In the genomic region with DNA sequence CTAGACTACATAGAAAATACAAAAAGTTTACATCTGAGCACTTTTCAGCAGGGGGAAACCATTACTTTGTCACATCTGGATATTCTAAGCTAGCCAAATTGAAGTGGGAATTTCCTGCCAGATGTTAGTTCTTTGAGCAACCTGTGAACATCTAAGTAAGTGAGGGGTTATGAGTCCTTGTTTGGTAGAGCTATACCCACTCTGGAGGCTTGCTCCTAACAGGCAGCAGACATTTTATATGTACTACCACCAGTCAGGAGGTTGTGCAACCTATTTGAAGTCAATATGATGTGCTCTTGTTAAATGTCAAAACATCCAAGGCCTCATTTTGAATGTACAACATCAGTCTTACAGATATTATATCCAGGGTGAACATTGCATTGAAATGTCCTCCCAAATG, we compare ENCODE assay signal across 16 cellular contexts.
DNase-seq lines count a peak whose midpoint lies in the region; ATAC-seq and TF ChIP-seq lines count a peak whose summit lies in the region.
"Had no signal": no experiment of that assay in that cellular context is flagged by ENCODE, and none has a peak within 500 bp of the region (broad histone marks: within the 10 kb centered on the region; RNA-seq: fewer than 3 reads in every experiment).

No MANE protein-coding gene starts in this region.

- no peaks in the 10 kb centered on the region for H4K20me1 ChIP-seq in OCI-LY3 (ENCODE audit: insufficient read depth, low read length)

- H3K36me3 ChIP-seq in OCI-LY3 (replicated peaks; ENCODE audit: low read depth, low read length) (no peaks in the 10 kb centered on the region), breast epithelium (no peaks in the 10 kb centered on the region)
- H3K36me3 ChIP-seq: adrenal gland had no signal

- peaks cover 33 to 48% of the 10 kb centered on the region in 2 donors for H3K36me3 Mint-ChIP-seq in stimulated activated naive B cell treated with anti-CD40 and anti-IgM and Interleukin-4, amounts not matched to agents 10 μg/mL and 1 μg/mL and 100 μg/mL, for 72 hours

- no peaks in the 10 kb centered on the region for H3K79me2 ChIP-seq in OCI-LY3 (ENCODE audit: low read length)

- no peaks in the 10 kb centered on the region for H3K27me3 ChIP-seq in OCI-LY3 (ENCODE audit: low read depth, low read length)
- no peaks in the 10 kb centered on the region for H3K27me3 ChIP-seq in breast epithelium
- H3K27me3 ChIP-seq: adrenal gland had no signal

- no peak overlapping the region for H2AFZ ChIP-seq in OCI-LY3 (ENCODE audit: low read depth, low read length)

- peaks cover 21 to 46% of the 10 kb centered on the region in 2 donors for H3K4me1 Mint-ChIP-seq in stimulated activated naive B cell treated with anti-CD40 and anti-IgM and Interleukin-4, amounts not matched to agents 10 μg/mL and 1 μg/mL and 100 μg/mL, for 72 hours

- no peak overlapping the region for H3K4me3 Mint-ChIP-seq in stimulated activated naive B cell treated with anti-CD40 and anti-IgM and Interleukin-4, amounts not matched to agents 10 μg/mL and 1 μg/mL and 100 μg/mL, for 72 hours
- H3K4me3 Mint-ChIP-seq: activated CD4-positive, alpha-beta T cell treated with anti-CD3 and anti-CD28 coated beads, Interleukin-2, amount 10 ng/mL, durations not matched to agents 7 days and 5 days had no signal

- TF ChIP-seq POLR2A in breast epithelium (IDR thresholded peaks at IDR 0.05) = no peak

- DNase-seq in SHP77 treated with DMSO at 0.1 percent for 48 hours (lab: John Stamatoyannopoulos, UW) (peak; percentile 1), SHP77 (lab: John Stamatoyannopoulos, UW) (no peak), fibroblast of the conjunctiva (ENCODE audit: low read depth) (peak; percentile 26), breast epithelium (ENCODE audit: low spot score in 2 of 2) (no peak)
- no peak for DNase-seq in stimulated activated naive B cell treated with anti-CD40 and anti-IgM and Interleukin-4, amounts not matched to agents 10 μg/mL and 1 μg/mL and 100 μg/mL, for 72 hours
- no peak for DNase-seq in central memory CD4-positive, alpha-beta T cell
- DNase-seq: activated CD4-positive, alpha-beta T cell treated with anti-CD3 and anti-CD28 coated beads, Interleukin-2, amount 10 ng/mL, durations not matched to agents 7 days and 5 days; activated CD8-positive, alpha-beta memory T cell treated with anti-CD3 and anti-CD28 coated beads, Interleukin-2, amount 50 U/mL, for 4 hours; activated effector memory CD4-positive, alpha-beta T cell treated with anti-CD3 and anti-CD28 coated beads, Interleukin-2, amount 50 U/mL, for 16 hours; adrenal gland; glutamatergic neuron; left colon; NCI-H2171 had no signal

- no peak for TF ChIP-seq CTCF in OCI-LY3 (IDR thresholded peaks at IDR 0.05; ENCODE audit: low read depth, low read length)
- no peak for TF ChIP-seq CTCF in breast epithelium (IDR thresholded peaks at IDR 0.05)

- H3K27ac Mint-ChIP-seq in stimulated activated naive B cell treated with anti-CD40 and anti-IgM and Interleukin-4, amounts not matched to agents 10 μg/mL and 1 μg/mL and 100 μg/mL, for 72 hours = peak overlapping the region; percentile 94
- H3K27ac Mint-ChIP-seq: activated CD4-positive, alpha-beta T cell treated with anti-CD3 and anti-CD28 coated beads, Interleukin-2, amount 10 ng/mL, durations not matched to agents 7 days and 5 days had no signal

- intact Hi-C loops in breast epithelium (cut with DNase I; ENCODE audit: low total_unique reads) = no loop called here

- no peaks in the 10 kb centered on the region for H3K9me3 ChIP-seq in OCI-LY3 (ENCODE audit: insufficient read depth, low read length)
- H3K9me3 ChIP-seq in breast epithelium = no peaks in the 10 kb centered on the region
- H3K9me3 ChIP-seq: adrenal gland had no signal

- H3K27ac ChIP-seq in OCI-LY3 (ENCODE audit: low read length) = peak overlapping the region; percentile 68
- no peak overlapping the region for H3K27ac ChIP-seq in breast epithelium
- H3K27ac ChIP-seq: adrenal gland, C4-2B had no signal

- H3K9me3 Mint-ChIP-seq in stimulated activated naive B cell treated with anti-CD40 and anti-IgM and Interleukin-4, amounts not matched to agents 10 μg/mL and 1 μg/mL and 100 μg/mL, for 72 hours = no peaks in the 10 kb centered on the region

- H3K4me1 ChIP-seq in OCI-LY3 (ENCODE audit: low read length) (peaks cover 36% of the 10 kb centered on the region), breast epithelium (no peaks in the 10 kb centered on the region)
- H3K4me1 ChIP-seq: adrenal gland had no signal

- H3K9ac ChIP-seq in OCI-LY3 (ENCODE audit: low read length) = no peak overlapping the region

- peak overlapping the region; percentile 79 for H3K4me2 ChIP-seq in OCI-LY3 (ENCODE audit: low read length)

- no peaks in the 10 kb centered on the region for H3K27me3 Mint-ChIP-seq in stimulated activated naive B cell treated with anti-CD40 and anti-IgM and Interleukin-4, amounts not matched to agents 10 μg/mL and 1 μg/mL and 100 μg/mL, for 72 hours
- H3K27me3 Mint-ChIP-seq: activated CD4-positive, alpha-beta T cell treated with anti-CD3 and anti-CD28 coated beads, Interleukin-2, amount 10 ng/mL, durations not matched to agents 7 days and 5 days had no signal

- H3K4me3 ChIP-seq in OCI-LY3 (ENCODE audit: low read length) (no peak overlapping the region), breast epithelium (no peak overlapping the region)
- H3K4me3 ChIP-seq: adrenal gland had no signal

- ATAC-seq in stimulated activated naive B cell treated with anti-CD40 and anti-IgM and Interleukin-4, amounts not matched to agents 10 μg/mL and 1 μg/mL and 100 μg/mL, for 72 hours (replicated peaks) = peak; percentile 61 to 67
- no peak for ATAC-seq in SK-N-SH treated with all-trans-retinoic acid at 6 μM for 48 hours

TF ChIP-seq in SK-N-SH treated with all-trans-retinoic acid at 6 μM for 48 hours, 23 proteins besides CTCF, POLR2A, EP300 and RAD21:
- no peak for TF ChIP-seq ZNF8 (CRISPR knock-in tag; IDR thresholded peaks at IDR 0.05)
- TF ChIP-seq CSDC2 (CRISPR knock-in tag; IDR thresholded peaks at IDR 0.05) = no peak
- TF ChIP-seq ZNF70 (CRISPR knock-in tag; IDR thresholded peaks at IDR 0.05) = no peak
- no peak for TF ChIP-seq ZFP3 (CRISPR knock-in tag; IDR thresholded peaks at IDR 0.05)
- TF ChIP-seq ARNTL (CRISPR knock-in tag; IDR thresholded peaks at IDR 0.05; ENCODE audit: borderline replicate concordance, low read depth) = no peak
TF ChIP-seq in SK-N-SH treated with all-trans-retinoic acid at 6 μM for 48 hours: peak in this region for 0.

Comparison
In these comparisons a context has a peak if more than half of its experiments do, and no peak if none do; other contexts are left out.
1. DNase-seq: peak in SHP77 treated with DMSO at 0.1 percent for 48 hours (single experiment) and fibroblast of the conjunctiva (single experiment); none in SHP77 (0 of 2), stimulated activated naive B cell treated with anti-CD40 and anti-IgM and Interleukin-4, amounts not matched to agents 10 μg/mL and 1 μg/mL and 100 μg/mL, for 72 hours (single experiment), central memory CD4-positive, alpha-beta T cell (single experiment) and breast epithelium (0 of 2).